In genomic region chr2:241009601-241010530, GRCh38 we compare ENCODE assay signal across 8 cellular contexts. TPM values are rescaled to one million over a fixed set of nuclear protein-coding genes. Genes with fewer than 3 reads are reported as not detected.
DNase-seq lines count a peak whose midpoint lies in the region; ATAC-seq and TF ChIP-seq lines count a peak whose summit lies in the region.

No MANE protein-coding gene starts in this region.

- H3K4me3 ChIP-seq in lung, result peak overlapping the region; percentile 2

- H3K27ac ChIP-seq in lung (ENCODE audit: low read depth in 1 of 2, low read length in 1 of 2), result peak overlapping the region in 1 of 2 donors; percentile 88

- no peak for TF ChIP-seq CTCF in lung (IDR thresholded peaks at IDR 0.05; ENCODE audit: control extremely low read depth, extremely low read depth)

- no peaks in the 10 kb centered on the region for H3K36me3 Mint-ChIP-seq in effector memory CD8-positive, alpha-beta T cell (ENCODE audit: insufficient read depth)

- peaks cover 0 to 10% of the 10 kb centered on the region in 2 donors for H3K4me1 Mint-ChIP-seq in effector memory CD8-positive, alpha-beta T cell (ENCODE audit: low read depth in 2 of 2)
- H3K4me1 Mint-ChIP-seq in stimulated activated naive CD8-positive, alpha-beta T cell treated with anti-CD3 and anti-CD28 coated beads, Interleukin-15, amount 100 ng/mL, for 72 hours, result peaks cover 63% of the 10 kb centered on the region

- H3K4me1 ChIP-seq in lung (ENCODE audit: control insufficient read depth in 2 of 2, insufficient read depth in 2 of 2, low read length in 2 of 2), result peaks cover 0 to 20% of the 10 kb centered on the region in 2 donors

- no peaks in the 10 kb centered on the region for H3K9me3 ChIP-seq in lung (ENCODE audit: control insufficient read depth in 2 of 2, insufficient read depth in 1 of 2, low read length in 1 of 2)

- peak overlapping the region in 1 of 2 donors; percentile 42 for H3K4me3 Mint-ChIP-seq in effector memory CD8-positive, alpha-beta T cell
- peak overlapping the region; percentile 62 to 83 for H3K4me3 Mint-ChIP-seq in stimulated activated naive CD8-positive, alpha-beta T cell treated with anti-CD3 and anti-CD28 coated beads, Interleukin-15, amount 100 ng/mL, for 72 hours

- ATAC-seq in effector memory CD8-positive, alpha-beta T cell (replicated peaks), result peak; percentile 51
- peak; percentile 60 for ATAC-seq in lung (ENCODE audit: insufficient read depth, low FRiP score)
- ATAC-seq in stimulated activated naive CD8-positive, alpha-beta T cell treated with anti-CD3 and anti-CD28 coated beads, Interleukin-15, amount 100 ng/mL, for 72 hours, result peak; percentile 83
- ATAC-seq in GM21717 (IDR thresholded peaks at IDR 0.05; ENCODE audit: unreplicated experiment), result no peak
- no peak for ATAC-seq in GM21528 (IDR thresholded peaks at IDR 0.05; ENCODE audit: low FRiP score, unreplicated experiment)

- no peaks in the 10 kb centered on the region for H3K36me3 ChIP-seq in lung (ENCODE audit: control insufficient read depth in 2 of 2, insufficient read depth in 2 of 2, low read length in 2 of 2)

- H3K27me3 ChIP-seq in lung (ENCODE audit: control insufficient read depth, insufficient read depth), result no peaks in the 10 kb centered on the region

- H3K9me3 Mint-ChIP-seq in effector memory CD8-positive, alpha-beta T cell, result peaks cover 2 to 8% of the 10 kb centered on the region in 2 donors
- peaks cover 16% of the 10 kb centered on the region in 2 donors for H3K9me3 Mint-ChIP-seq in stimulated activated naive CD8-positive, alpha-beta T cell treated with anti-CD3 and anti-CD28 coated beads, Interleukin-15, amount 100 ng/mL, for 72 hours

- H3K27ac Mint-ChIP-seq in effector memory CD8-positive, alpha-beta T cell, result no peak overlapping the region
- H3K27ac Mint-ChIP-seq in stimulated activated naive CD8-positive, alpha-beta T cell treated with anti-CD3 and anti-CD28 coated beads, Interleukin-15, amount 100 ng/mL, for 72 hours, result peak overlapping the region; percentile 95 to 97

- WGBS in lung, 2 donors, result 1 to 4% methylated on average over 25 to 28 of the region's 28 CpGs

- peaks cover 15 to 53% of the 10 kb centered on the region in 2 donors for H3K27me3 Mint-ChIP-seq in effector memory CD8-positive, alpha-beta T cell
- H3K27me3 Mint-ChIP-seq in stimulated activated naive CD8-positive, alpha-beta T cell treated with anti-CD3 and anti-CD28 coated beads, Interleukin-15, amount 100 ng/mL, for 72 hours, result no peaks in the 10 kb centered on the region

- DNase-seq in NCI-H345 (lab: John Stamatoyannopoulos, UW), result peak; percentile 15
- DNase-seq in NCI-H345 treated with DMSO at 0.1 percent for 48 hours (lab: John Stamatoyannopoulos, UW; ENCODE audit: unreplicated experiment), result no peak
- DNase-seq in activated CD4-positive, alpha-beta T cell treated with anti-CD3 and anti-CD28 coated beads, Interleukin-2, amount 50 U/mL, for 1 hour, result peak; percentile 29
- no peak for DNase-seq in effector memory CD8-positive, alpha-beta T cell
- DNase-seq in lung (ENCODE audit: low spot score), result peak; percentile 64
- peak; percentile 52 to 66 for DNase-seq in stimulated activated naive CD8-positive, alpha-beta T cell treated with anti-CD3 and anti-CD28 coated beads, Interleukin-15, amount 100 ng/mL, for 72 hours

RNA-seq across cellular contexts. Expression of gene SNED1, which starts 11.4 kb away (rescaled TPM):
- 10 to 100 TPM; 57.1 to 74.6 TPM for total RNA-seq in lung
- polyA plus RNA-seq in lung, result 10 to 100 TPM in 1 of 2 donors, 1 to 10 TPM in 1; 5.9 to 12.3 TPM

Comparison
In these comparisons a context has a peak if more than half of its experiments do, and no peak if none do; other contexts are left out.
1. DNase-seq: peak in NCI-H345 (single experiment), activated CD4-positive, alpha-beta T cell treated with anti-CD3 and anti-CD28 coated beads, Interleukin-2, amount 50 U/mL, for 1 hour (single experiment), lung (single experiment) and stimulated activated naive CD8-positive, alpha-beta T cell treated with anti-CD3 and anti-CD28 coated beads, Interleukin-15, amount 100 ng/mL, for 72 hours (2 of 2); none in NCI-H345 treated with DMSO at 0.1 percent for 48 hours (single experiment) and effector memory CD8-positive, alpha-beta T cell (0 of 3).
2. ATAC-seq: peak in effector memory CD8-positive, alpha-beta T cell (single experiment), lung (single experiment) and stimulated activated naive CD8-positive, alpha-beta T cell treated with anti-CD3 and anti-CD28 coated beads, Interleukin-15, amount 100 ng/mL, for 72 hours (single experiment); none in GM21717 (single experiment) and GM21528 (single experiment).
3. H3K27ac Mint-ChIP-seq: peak in stimulated activated naive CD8-positive, alpha-beta T cell treated with anti-CD3 and anti-CD28 coated beads, Interleukin-15, amount 100 ng/mL, for 72 hours (2 of 2); none in effector memory CD8-positive, alpha-beta T cell (0 of 2).